In genomic region chr10:98414578-98414931, GRCh38 we compare ENCODE assay signal across 8 cellular contexts. TPM values are rescaled to one million over a fixed set of nuclear protein-coding genes. Genes with fewer than 3 reads are reported as not detected.
DNase-seq lines count a peak whose midpoint lies in the region; ATAC-seq and TF ChIP-seq lines count a peak whose summit lies in the region.

No MANE protein-coding gene starts in this region.

- H3K4me1 Mint-ChIP-seq in HFFc6 (ENCODE audit: low read depth) = peaks cover 32% of the 10 kb centered on the region
- H3K4me1 Mint-ChIP-seq in activated naive CD8-positive, alpha-beta T cell treated with anti-CD3 and anti-CD28 coated beads, Interleukin-2, amount 10 ng/mL, durations not matched to agents 7 days and 5 days = peaks cover 8% of the 10 kb centered on the region
- peaks cover 12% of the 10 kb centered on the region for H3K4me1 Mint-ChIP-seq in stimulated activated naive CD8-positive, alpha-beta T cell treated with anti-CD3 and anti-CD28 coated beads, Interleukin-15, Interleukin-2, amounts not matched to agents 100 ng/mL and 50 ng/mL, for 24 hours (ENCODE audit: low read depth)

- no peaks in the 10 kb centered on the region for H3K9me3 ChIP-seq in iPS-18a (ENCODE audit: control insufficient read depth, low read depth, low read length)

- H3K36me3 Mint-ChIP-seq in HFFc6 (ENCODE audit: low read depth) = peaks cover under 1% of the 10 kb centered on the region
- peaks cover under 1% of the 10 kb centered on the region for H3K36me3 Mint-ChIP-seq in activated naive CD8-positive, alpha-beta T cell treated with anti-CD3 and anti-CD28 coated beads, Interleukin-2, amount 10 ng/mL, durations not matched to agents 7 days and 5 days
- peaks cover under 1% of the 10 kb centered on the region for H3K36me3 Mint-ChIP-seq in stimulated activated naive CD8-positive, alpha-beta T cell treated with anti-CD3 and anti-CD28 coated beads, Interleukin-15, Interleukin-2, amounts not matched to agents 100 ng/mL and 50 ng/mL, for 24 hours (ENCODE audit: low read depth)

- DNase-seq in HFFc6 = no peak
- no peak for DNase-seq in activated naive CD8-positive, alpha-beta T cell treated with anti-CD3 and anti-CD28 coated beads, Interleukin-2, amount 10 ng/mL, durations not matched to agents 7 days and 5 days
- no peak for DNase-seq in activated effector memory CD4-positive, alpha-beta T cell treated with anti-CD3 and anti-CD28 coated beads, Interleukin-2, amount 50 U/mL, for 16 hours
- DNase-seq in SKM-1 treated with dmso at 0.1 percent for 144 hours (lab: John Stamatoyannopoulos, UW; ENCODE audit: unreplicated experiment) = no peak
- DNase-seq in NCI-H1436 (lab: John Stamatoyannopoulos, UW) = no peak

- H3K36me3 ChIP-seq in iPS-18a (ENCODE audit: control insufficient read depth, low read depth, low read length) = peaks cover 7% of the 10 kb centered on the region

- peak overlapping the region; percentile 54 for H3K4me3 ChIP-seq in iPS-18a (ENCODE audit: low read length)

- no peaks in the 10 kb centered on the region for H3K27me3 ChIP-seq in iPS-18a (ENCODE audit: control insufficient read depth, insufficient read depth, low read length)

- H3K27ac Mint-ChIP-seq in HFFc6 = peak overlapping the region; percentile 78
- H3K27ac Mint-ChIP-seq in activated naive CD8-positive, alpha-beta T cell treated with anti-CD3 and anti-CD28 coated beads, Interleukin-2, amount 10 ng/mL, durations not matched to agents 7 days and 5 days = peak overlapping the region; percentile 99
- peak overlapping the region; percentile 74 for H3K27ac Mint-ChIP-seq in stimulated activated naive CD8-positive, alpha-beta T cell treated with anti-CD3 and anti-CD28 coated beads, Interleukin-15, Interleukin-2, amounts not matched to agents 100 ng/mL and 50 ng/mL, for 24 hours

- H3K4me3 Mint-ChIP-seq in HFFc6 = peak overlapping the region; percentile 89
- peak overlapping the region; percentile 99 for H3K4me3 Mint-ChIP-seq in activated naive CD8-positive, alpha-beta T cell treated with anti-CD3 and anti-CD28 coated beads, Interleukin-2, amount 10 ng/mL, durations not matched to agents 7 days and 5 days
- H3K4me3 Mint-ChIP-seq in stimulated activated naive CD8-positive, alpha-beta T cell treated with anti-CD3 and anti-CD28 coated beads, Interleukin-15, Interleukin-2, amounts not matched to agents 100 ng/mL and 50 ng/mL, for 24 hours = peak overlapping the region; percentile 80

- peaks cover 11% of the 10 kb centered on the region for H3K4me1 ChIP-seq in iPS-18a (ENCODE audit: control insufficient read depth, low read depth, low read length)

- H3K27ac ChIP-seq in iPS-18a (ENCODE audit: low read length) = no peak overlapping the region

- no peak for TF ChIP-seq CTCF in HFFc6 (IDR thresholded peaks at IDR 0.05)

- H3K9me3 Mint-ChIP-seq in HFFc6 = no peaks in the 10 kb centered on the region
- no peaks in the 10 kb centered on the region for H3K9me3 Mint-ChIP-seq in activated naive CD8-positive, alpha-beta T cell treated with anti-CD3 and anti-CD28 coated beads, Interleukin-2, amount 10 ng/mL, durations not matched to agents 7 days and 5 days
- no peaks in the 10 kb centered on the region for H3K9me3 Mint-ChIP-seq in stimulated activated naive CD8-positive, alpha-beta T cell treated with anti-CD3 and anti-CD28 coated beads, Interleukin-15, Interleukin-2, amounts not matched to agents 100 ng/mL and 50 ng/mL, for 24 hours

- ATAC-seq in activated naive CD8-positive, alpha-beta T cell treated with anti-CD3 and anti-CD28 coated beads, Interleukin-2, amount 10 ng/mL, durations not matched to agents 7 days and 5 days (ENCODE audit: low read depth) = no peak
- no peak for ATAC-seq in HG03159 (IDR thresholded peaks at IDR 0.05; ENCODE audit: unreplicated experiment)

- POLR2A ChIA-PET in activated naive CD8-positive, alpha-beta T cell treated with anti-CD3 and anti-CD28 coated beads, Interleukin-2, amount 10 ng/mL, durations not matched to agents 7 days and 5 days (lab: Charles Lee) = interaction anchor here (0.9 to 2.4 kb wide), 5 partner anchors 11 to 33 kb away, joined by 3 to 11 read pairs (median 6); partner anchors contain the start of gene HPS1

- peaks cover 2% of the 10 kb centered on the region; the same call in 1 of the 2 replicates for H3K27me3 Mint-ChIP-seq in HFFc6 (ENCODE audit: insufficient read depth)
- no peaks in the 10 kb centered on the region for H3K27me3 Mint-ChIP-seq in activated naive CD8-positive, alpha-beta T cell treated with anti-CD3 and anti-CD28 coated beads, Interleukin-2, amount 10 ng/mL, durations not matched to agents 7 days and 5 days
- H3K27me3 Mint-ChIP-seq in stimulated activated naive CD8-positive, alpha-beta T cell treated with anti-CD3 and anti-CD28 coated beads, Interleukin-15, Interleukin-2, amounts not matched to agents 100 ng/mL and 50 ng/mL, for 24 hours = no peaks in the 10 kb centered on the region

- peak overlapping the region; percentile 40 for H3K9ac ChIP-seq in iPS-18a (ENCODE audit: low read length)

RNA-seq across cellular contexts. Expression of gene PYROXD2, which starts 0.4 kb away (rescaled TPM):
- total RNA-seq in HFFc6 (2021; fragmentation: NEBNext Ultra II Directional; extraction: Animal tissue kit (Norgen Biotek cat#: 25700)) = 10 to 100 TPM in 1 of 6 experiments, 1 to 10 TPM in 5; 7.6 to 10.3 (median 8.9) TPM
- 10 to 100 TPM; 14.0 to 18.0 TPM for total RNA-seq in activated naive CD8-positive, alpha-beta T cell treated with anti-CD3 and anti-CD28 coated beads, Interleukin-2, amount 10 ng/mL, durations not matched to agents 7 days and 5 days

RNA-seq across cellular contexts. Expression of gene HPS1, which starts 32.2 kb away (rescaled TPM):
- 10 to 100 TPM; 49.1 to 55.9 (median 52.8) TPM for total RNA-seq in HFFc6 (2021; fragmentation: NEBNext Ultra II Directional; extraction: Animal tissue kit (Norgen Biotek cat#: 25700))
- 10 to 100 TPM; 88.5 to 91.9 TPM for total RNA-seq in activated naive CD8-positive, alpha-beta T cell treated with anti-CD3 and anti-CD28 coated beads, Interleukin-2, amount 10 ng/mL, durations not matched to agents 7 days and 5 days
